In the genomic region with DNA sequence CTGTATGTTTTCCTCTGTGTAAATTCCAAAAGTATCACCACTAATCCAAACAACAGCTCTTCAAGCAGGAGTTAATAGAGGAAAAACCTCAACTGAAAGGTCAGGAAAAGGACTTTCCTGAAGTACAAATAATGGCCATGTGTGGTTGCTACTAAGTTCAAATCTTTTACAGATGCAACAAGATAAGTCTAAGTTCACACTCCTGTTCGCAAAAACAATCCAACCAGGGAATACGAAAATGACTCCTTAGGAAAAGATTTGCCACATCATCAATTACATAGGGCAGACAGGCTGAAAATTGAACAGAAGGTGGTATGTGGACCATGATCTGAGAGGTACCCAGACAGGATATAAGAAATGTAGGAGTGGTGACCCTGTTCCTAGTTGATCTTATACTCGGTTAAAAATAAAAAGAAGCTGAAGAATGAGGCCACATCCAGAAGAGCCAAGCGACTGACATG, we compare ENCODE assay signal across 24 cellular contexts.
DNase-seq lines count a peak whose midpoint lies in the region; ATAC-seq and TF ChIP-seq lines count a peak whose summit lies in the region.
"Had no signal": no experiment of that assay in that cellular context is flagged by ENCODE, and none has a peak within 500 bp of the region (broad histone marks: within the 10 kb centered on the region; RNA-seq: fewer than 3 reads in every experiment).

No MANE protein-coding gene starts in this region.

- DNase-seq in RPMI7951 (ENCODE audit: low read depth) (peak; percentile 59), astrocyte of the spinal cord (ENCODE audit: low read depth, low spot score) (peak; percentile 70), left lobe of liver (ENCODE audit: low spot score) (no peak), pulmonary artery endothelial cell (ENCODE audit: low read depth, low spot score) (peak; percentile 73)
- DNase-seq: activated naive CD4-positive, alpha-beta T cell; activated T-cell treated with anti-CD3 and anti-CD28 coated beads, Interleukin-2, amount 50 U/mL, for 24 hours; amniotic stem cell; CD4-positive, alpha-beta T cell; erythroblast; midbrain; NCI-H1092; NCI-H2029; NCI-H226; NCI-H774; nephron progenitor cell; SIG-M5; small intestine; stimulated activated naive B cell treated with anti-CD40 and anti-IgM and Interleukin-4, amounts not matched to agents 10 μg/mL and 1 μg/mL and 100 μg/mL, for 72 hours; T-helper 1 cell; testis; uterus had no signal

- TF ChIP-seq CTCF in astrocyte of the spinal cord (IDR thresholded peaks at IDR 0.05; ENCODE audit: low read depth, low read length) = no peak

- ATAC-seq in left lobe of liver (peak; percentile 44), GM18867 (IDR thresholded peaks at IDR 0.05; ENCODE audit: unreplicated experiment) (no peak), GM18861 (IDR thresholded peaks at IDR 0.05; ENCODE audit: unreplicated experiment) (no peak), GM21786 (IDR thresholded peaks at IDR 0.05; ENCODE audit: unreplicated experiment) (no peak)
- ATAC-seq: stimulated activated naive B cell treated with anti-CD40 and anti-IgM and Interleukin-4, amounts not matched to agents 10 μg/mL and 1 μg/mL and 100 μg/mL, for 72 hours had no signal

- in situ Hi-C loops in astrocyte of the spinal cord (cut with HindIII; ENCODE audit: low sequenced_read_pairs) = no loop called here

- no peak overlapping the region for H3K4me3 ChIP-seq in astrocyte of the spinal cord (ENCODE audit: low read depth, low read length)
- H3K4me3 ChIP-seq: testis, uterus had no signal
